Comparison of ENCODE assay signal across 20 cellular contexts in genomic region chr18:40566510-40566844, GRCh38.
DNase-seq lines count a peak whose midpoint lies in the region; ATAC-seq, FAIRE-seq and TF ChIP-seq lines count a peak whose summit lies in the region.
"Had no signal": no experiment of that assay in that cellular context is flagged by ENCODE, and none has a peak within 500 bp of the region (broad histone marks: within the 10 kb centered on the region; RNA-seq: fewer than 3 reads in every experiment).

No MANE protein-coding gene starts in this region.

- TF ChIP-seq POLR2A in body of pancreas (IDR thresholded peaks at IDR 0.05), result no peak

- H3K36me3 ChIP-seq in body of pancreas (replicated peaks in 1 of 2; ENCODE audit: insufficient read depth in 1 of 2, low read depth in 2 of 2) (no peaks in the 10 kb centered on the region), left lung (no peaks in the 10 kb centered on the region), pancreas (no peaks in the 10 kb centered on the region)
- H3K36me3 ChIP-seq: BLaER1 treated with 17β-estradiol and CSF1 and Interleukin-3, amounts not matched to agents 10 nM and 100 nM had no signal

- H3K27me3 ChIP-seq in body of pancreas (no peaks in the 10 kb centered on the region), left lung (no peaks in the 10 kb centered on the region), pancreas (no peaks in the 10 kb centered on the region)
- H3K27me3 ChIP-seq: BLaER1 treated with 17β-estradiol and CSF1 and Interleukin-3, amounts not matched to agents 10 nM and 100 nM had no signal

- DNase-seq in body of pancreas (peak; percentile 20 to 74 (median 36)), left lung (no peak), pancreas (peak in 3 of 6 donors; percentile 23 to 51 (median 38)), midbrain (lab: John Stamatoyannopoulos, UW) (no peak)
- DNase-seq: AML-193; Caco-2; Calu3; CD4-positive, alpha-beta T cell; CD8-positive, alpha-beta T cell; DMS79 treated with DMSO at 0.1 percent for 48 hours; GF-D8 had no signal

- ATAC-seq in body of pancreas (peak; percentile 96), left lung (peak; percentile 46), pancreas (peak; percentile 97 to 99 (median 98)), HG03342 (IDR thresholded peaks at IDR 0.05; ENCODE audit: unreplicated experiment) (no peak)
- ATAC-seq: A549; CD8-positive, alpha-beta T cell had no signal

- H3K4me3 ChIP-seq in body of pancreas (no peak overlapping the region), left lung (no peak overlapping the region), pancreas (no peak overlapping the region)
- H3K4me3 ChIP-seq: A549; BLaER1 treated with 17β-estradiol and CSF1 and Interleukin-3, amounts not matched to agents 10 nM and 100 nM had no signal

- H3K27ac ChIP-seq in body of pancreas (peak overlapping the region in 3 of 4 donors; percentile 13 to 61 (median 47)), left lung (no peak overlapping the region), pancreas (peak overlapping the region in 3 of 4 donors; percentile 7 to 58 (median 50))
- H3K27ac ChIP-seq: 22Rv1; A549; BLaER1 treated with 17β-estradiol and CSF1 and Interleukin-3, amounts not matched to agents 10 nM and 100 nM; C4-2B had no signal

- FAIRE-seq in pancreas (lab: Jason Lieb, UNC), result no peak
- FAIRE-seq: A549, D721Med, G401.6, GM12891, GM19239 had no signal

- WGBS in body of pancreas, 2 donors, result 9 to 19% methylated on average over 1 of the region's 1 CpG
- WGBS in pancreas, 2 donors, result 16 to 17% methylated on average over 1 of the region's 1 CpG

- intact Hi-C loops in body of pancreas (cut with DNase I), result no loop called here
- intact Hi-C loops in left lung (cut with DNase I), result no loop called here
- intact Hi-C loops in pancreas (cut with DNase I), result no loop called here

- no peak for TF ChIP-seq CTCF in body of pancreas (IDR thresholded peaks at IDR 0.05)
- TF ChIP-seq CTCF in left lung (IDR thresholded peaks at IDR 0.05), result no peak
- TF ChIP-seq CTCF in pancreas (IDR thresholded peaks at IDR 0.05), result no peak

- H3K4me1 ChIP-seq in body of pancreas (peaks cover 28% of the 10 kb centered on the region), left lung (no peaks in the 10 kb centered on the region), pancreas (peaks cover 4 to 25% (median 20%) of the 10 kb centered on the region in 3 donors)
- H3K4me1 ChIP-seq: A549, Caco-2 had no signal

- H3K9me3 ChIP-seq in body of pancreas, result no peaks in the 10 kb centered on the region
- no peaks in the 10 kb centered on the region for H3K9me3 ChIP-seq in left lung
- H3K9me3 ChIP-seq in pancreas, result no peaks in the 10 kb centered on the region
- H3K9me3 ChIP-seq: A549; BLaER1 treated with 17β-estradiol and CSF1 and Interleukin-3, amounts not matched to agents 10 nM and 100 nM; Caco-2 had no signal

Comparison
In these comparisons a context has a peak if more than half of its experiments do, and no peak if none do; other contexts are left out.
1. DNase-seq: peak in body of pancreas (4 of 4); none in left lung (0 of 2) and midbrain (single experiment).
2. H3K27ac ChIP-seq: peak in body of pancreas (3 of 4) and pancreas (3 of 4); none in left lung (0 of 2).